1 cellular context compared by ENCODE assay signal in genomic region chr2:26754539-26754938, GRCh38.
TF ChIP-seq lines count a peak whose summit lies in the region.

No MANE protein-coding gene starts in this region.

TF ChIP-seq in IMR-90, 13 proteins besides CTCF, POLR2A, EP300 and RAD21 (continued from another document):
- TF ChIP-seq ELK1 (IDR thresholded peaks at IDR 0.05; ENCODE audit: borderline replicate concordance, low read depth, low read length) (no peak), FOS (IDR thresholded peaks at IDR 0.05; ENCODE audit: low read depth, low read length) (no peak), MAZ (IDR thresholded peaks at IDR 0.05; ENCODE audit: borderline replicate concordance, low read depth, low read length) (no peak), USF2 (IDR thresholded peaks at IDR 0.05; ENCODE audit: low read depth, low read length) (no peak), MAFK (IDR thresholded peaks at IDR 0.05; ENCODE audit: low read depth, low read length) (no peak), CEBPB (IDR thresholded peaks at IDR 0.05; ENCODE audit: low read depth, low read length) (no peak), MXI1 (IDR thresholded peaks at IDR 0.05; ENCODE audit: borderline replicate concordance, low read depth, low read length) (no peak), SMC3 (IDR thresholded peaks at IDR 0.05; ENCODE audit: low read depth, low read length) (no peak)
TF ChIP-seq in IMR-90: peak in this region for 0.
